Comparison of ENCODE assay signal across 22 cellular contexts in the genomic region with DNA sequence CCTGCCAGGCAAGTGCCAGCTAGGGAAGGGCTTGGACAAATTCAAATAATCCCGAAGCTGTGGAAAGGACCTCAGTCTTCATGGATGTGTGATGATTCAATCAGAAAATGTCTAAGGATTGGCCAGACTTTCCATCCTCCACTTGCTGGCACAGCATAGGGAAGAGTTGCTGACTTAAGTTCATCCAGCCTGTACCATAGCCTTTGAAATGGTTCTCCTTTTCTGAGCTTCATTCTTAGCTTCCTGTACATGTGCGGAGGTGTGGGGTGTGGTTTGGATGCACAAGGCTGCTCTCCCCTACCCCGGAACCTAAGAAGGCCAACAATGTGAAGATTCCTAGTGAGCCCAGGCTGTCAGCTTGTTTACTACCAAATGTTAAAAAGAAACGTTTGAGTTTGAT. TPM values are rescaled to one million over a fixed set of nuclear protein-coding genes. Genes with fewer than 3 reads are reported as not detected.
"Had no signal": no experiment of that assay in that cellular context is flagged by ENCODE, and none has a peak within 500 bp of the region (broad histone marks: within the 10 kb centered on the region; RNA-seq: fewer than 3 reads in every experiment).

No MANE protein-coding gene starts in this region.

- H3K27me3 ChIP-seq: body of pancreas, colonic mucosa, ovary, testis, upper lobe of left lung had no signal

- H3K4me3 Mint-ChIP-seq: activated naive CD8-positive, alpha-beta T cell treated with anti-CD3 and anti-CD28 coated beads for 36 hours; central memory CD8-positive, alpha-beta T cell; memory B cell; naive thymus-derived CD8-positive, alpha-beta T cell; stimulated activated effector memory CD8-positive, alpha-beta T cell treated with anti-CD3 and anti-CD28 coated beads, Interleukin-12 subunit alpha, Interleukin-12 subunit beta, amount 100 ng/mL, for 72 hours; T-helper 1 cell treated with Interleukin-12 subunit alpha and Interleukin-12 subunit beta and Interleukin-4 antibody, amounts not matched to agents 30 μg/mL and 1 μg/mL, for 36 hours had no signal

- H3K4me3 ChIP-seq: body of pancreas, colonic mucosa, left lung, ovary, right lobe of liver, stomach, testis, upper lobe of left lung had no signal

- ATAC-seq: activated CD4-positive, CD25-positive, alpha-beta regulatory T cell treated with anti-CD3 and anti-CD28 coated beads, Interleukin-2, amount 50 U/mL, for 24 hours; body of pancreas; left lung; naive thymus-derived CD8-positive, alpha-beta T cell; stimulated activated effector memory CD8-positive, alpha-beta T cell treated with anti-CD3 and anti-CD28 coated beads, Interleukin-12 subunit alpha, Interleukin-12 subunit beta, amount 100 ng/mL, for 72 hours had no signal

- H3K9me3 ChIP-seq: body of pancreas, colonic mucosa, left lung, ovary, right lobe of liver, stomach, testis, upper lobe of left lung had no signal

- FAIRE-seq: frontal cortex, kidney, small intestine had no signal

- DNase-seq: activated gamma-delta T cell; activated naive CD8-positive, alpha-beta T cell treated with anti-CD3 and anti-CD28 coated beads for 36 hours; body of pancreas; colonic mucosa; kidney; left lung; naive thymus-derived CD8-positive, alpha-beta T cell; ovary; right lobe of liver; small intestine; stimulated activated CD4-positive, alpha-beta T cell treated with anti-CD3 and anti-CD28 coated beads, Interleukin-4, amount 100 ng/mL, for 24 hours; stomach; testis; upper lobe of left lung had no signal

- H3K4me1 Mint-ChIP-seq: activated naive CD8-positive, alpha-beta T cell treated with anti-CD3 and anti-CD28 coated beads for 36 hours; central memory CD8-positive, alpha-beta T cell; memory B cell; naive thymus-derived CD8-positive, alpha-beta T cell; stimulated activated effector memory CD8-positive, alpha-beta T cell treated with anti-CD3 and anti-CD28 coated beads, Interleukin-12 subunit alpha, Interleukin-12 subunit beta, amount 100 ng/mL, for 72 hours had no signal

- H3K27ac ChIP-seq: body of pancreas, colonic mucosa, left lung, ovary, right lobe of liver, stomach, testis, upper lobe of left lung had no signal

- H3K36me3 ChIP-seq: colonic mucosa, left lung, ovary, right lobe of liver, stomach, upper lobe of left lung had no signal

- H3K36me3 Mint-ChIP-seq: activated naive CD8-positive, alpha-beta T cell treated with anti-CD3 and anti-CD28 coated beads for 36 hours; naive thymus-derived CD8-positive, alpha-beta T cell; stimulated activated effector memory CD8-positive, alpha-beta T cell treated with anti-CD3 and anti-CD28 coated beads, Interleukin-12 subunit alpha, Interleukin-12 subunit beta, amount 100 ng/mL, for 72 hours had no signal

- H3K27ac Mint-ChIP-seq: activated naive CD8-positive, alpha-beta T cell treated with anti-CD3 and anti-CD28 coated beads for 36 hours; memory B cell; naive thymus-derived CD8-positive, alpha-beta T cell; stimulated activated effector memory CD8-positive, alpha-beta T cell treated with anti-CD3 and anti-CD28 coated beads, Interleukin-12 subunit alpha, Interleukin-12 subunit beta, amount 100 ng/mL, for 72 hours; T-helper 1 cell treated with Interleukin-12 subunit alpha and Interleukin-12 subunit beta and Interleukin-4 antibody, amounts not matched to agents 30 μg/mL and 1 μg/mL, for 36 hours had no signal

- H3K4me1 ChIP-seq: body of pancreas, colonic mucosa, left lung, right lobe of liver, stomach, testis, upper lobe of left lung had no signal

- H3K9me3 Mint-ChIP-seq: activated naive CD8-positive, alpha-beta T cell treated with anti-CD3 and anti-CD28 coated beads for 36 hours; central memory CD8-positive, alpha-beta T cell; naive thymus-derived CD8-positive, alpha-beta T cell; stimulated activated effector memory CD8-positive, alpha-beta T cell treated with anti-CD3 and anti-CD28 coated beads, Interleukin-12 subunit alpha, Interleukin-12 subunit beta, amount 100 ng/mL, for 72 hours; T-helper 1 cell treated with Interleukin-12 subunit alpha and Interleukin-12 subunit beta and Interleukin-4 antibody, amounts not matched to agents 30 μg/mL and 1 μg/mL, for 36 hours had no signal

RNA-seq across cellular contexts. Expression of gene IGFL3, which starts 1.0 kb away (rescaled TPM):
- total RNA-seq: activated naive CD8-positive, alpha-beta T cell treated with anti-CD3 and anti-CD28 coated beads for 36 hours; body of pancreas; colonic mucosa; epithelial cell of proximal tubule; frontal cortex; kidney; left lung; naive thymus-derived CD8-positive, alpha-beta T cell; ovary; pulmonary artery endothelial cell; right lobe of liver; stomach; testis; upper lobe of left lung had no signal
- polyA plus RNA-seq: naive thymus-derived CD8-positive, alpha-beta T cell; ovary; small intestine; stomach had no signal

RNA-seq across cellular contexts. Expression of gene IGFL2, which starts 22.6 kb away (rescaled TPM):
- total RNA-seq: activated naive CD8-positive, alpha-beta T cell treated with anti-CD3 and anti-CD28 coated beads for 36 hours; body of pancreas; epithelial cell of proximal tubule; kidney; naive thymus-derived CD8-positive, alpha-beta T cell; pulmonary artery endothelial cell; right lobe of liver; stomach had no signal
- polyA plus RNA-seq: naive thymus-derived CD8-positive, alpha-beta T cell; ovary had no signal
